ENCODE assay signal across 8 cellular contexts in genomic region chr11:67507242-67507890, GRCh38. TPM values are rescaled to one million over a fixed set of nuclear protein-coding genes. Genes with fewer than 3 reads are reported as not detected.
DNase-seq lines count a peak whose midpoint lies in the region; ATAC-seq and TF ChIP-seq lines count a peak whose summit lies in the region.

No MANE protein-coding gene starts in this region.

- TF ChIP-seq POLR2A in thyroid gland (IDR thresholded peaks at IDR 0.05): no peak

- H3K4me1 ChIP-seq in PC-9 (replicated peaks; ENCODE audit: insufficient read depth) (peaks cover 36% of the 10 kb centered on the region), thyroid gland (peaks cover 30 to 35% of the 10 kb centered on the region in 2 donors)

- no peaks in the 10 kb centered on the region for H3K9me2 ChIP-seq in PC-9 (ENCODE audit: insufficient read depth)

- peaks cover 15% of the 10 kb centered on the region for H3K36me3 Mint-ChIP-seq in activated naive CD4-positive, alpha-beta T cell treated with anti-CD3 and anti-CD28 coated beads for 36 hours (ENCODE audit: low read depth)

- peak overlapping the region; percentile 97 for H3K27ac Mint-ChIP-seq in activated naive CD4-positive, alpha-beta T cell treated with anti-CD3 and anti-CD28 coated beads for 36 hours

- H3K27me3 Mint-ChIP-seq in activated naive CD4-positive, alpha-beta T cell treated with anti-CD3 and anti-CD28 coated beads for 36 hours (ENCODE audit: low read depth): no peaks in the 10 kb centered on the region

- H3F3A ChIP-seq in PC-9 (ENCODE audit: insufficient read depth, low read depth): peaks cover 35% of the 10 kb centered on the region

- BruUV-seq in PC-9 (replicated peaks; lab: Mats Ljungman, UMichigan): TSS peak; percentile 76

- no peak for ATAC-seq in HG02610 (IDR thresholded peaks at IDR 0.05; ENCODE audit: unreplicated experiment)

- H3K36me3 ChIP-seq in PC-9 (ENCODE audit: low read depth) (no peaks in the 10 kb centered on the region), thyroid gland (peaks cover 0 to 3% of the 10 kb centered on the region in 2 donors)

- no peaks in the 10 kb centered on the region for H3K9me3 Mint-ChIP-seq in activated naive CD4-positive, alpha-beta T cell treated with anti-CD3 and anti-CD28 coated beads for 36 hours

- H3K4me1 Mint-ChIP-seq in activated naive CD4-positive, alpha-beta T cell treated with anti-CD3 and anti-CD28 coated beads for 36 hours (ENCODE audit: low read depth): peaks cover 38% of the 10 kb centered on the region

- H3K27me3 ChIP-seq in PC-9 (ENCODE audit: insufficient read depth, low read depth) (peaks cover 3% of the 10 kb centered on the region; the same call in 1 of the 2 replicates), thyroid gland (no peaks in the 10 kb centered on the region)

- H3K4me2 ChIP-seq in PC-9: peak overlapping the region; percentile 97

- DNase-seq in activated naive CD4-positive, alpha-beta T cell treated with anti-CD3 and anti-CD28 coated beads for 36 hours: no peak
- DNase-seq in activated naive CD4-positive, alpha-beta T cell treated with Interleukin-2 at 50 U/mL for 16 hours: no peak
- no peak for DNase-seq in PC-9
- DNase-seq in dermis blood vessel endothelial cell: peak; percentile 79
- DNase-seq in lung microvascular endothelial cell (ENCODE audit: low read depth in 2 of 2): peak; percentile 77 to 84
- DNase-seq in thyroid gland: peak; percentile 78 to 79
- no peak for DNase-seq in NK-92 treated with Interleukin-12 subunit alpha and Interleukin-12 subunit beta, amount 100 ng/mL, for 24 hours (lab: John Stamatoyannopoulos, UW)

- CTCF ChIA-PET in activated naive CD4-positive, alpha-beta T cell treated with anti-CD3 and anti-CD28 coated beads for 36 hours (lab: Charles Lee): interaction anchor here (1.0 to 1.5 kb wide), 3 partner anchors 39 to 106 kb away, joined by 3 to 7 read pairs (median 4); partner anchors contain the start of genes PPP1CA, PTPRCAP and TMEM134
- CTCF ChIA-PET in PC-9 (lab: Charles Lee): no interaction called here

- POLR2A ChIA-PET in PC-9 (lab: Charles Lee; ENCODE audit: unreplicated experiment): interaction anchor here (0.6 to 0.7 kb wide), 2 partner anchors 153 to 155 kb away, joined by 3 to 10 read pairs; no protein-coding TSS in a partner anchor

- 23 to 24% methylated on average over 15 to 26 of the region's 34 CpGs for WGBS in thyroid gland, 2 donors

- TF ChIP-seq CTCF in PC-9 (conservative IDR thresholded peaks at IDR 0.05) (no peak), thyroid gland (IDR thresholded peaks at IDR 0.05) (no peak)

- H2AFZ ChIP-seq in PC-9: peak overlapping the region; percentile 84

- H3K9me3 ChIP-seq in PC-9 (ENCODE audit: insufficient read depth, low read depth) (no peaks in the 10 kb centered on the region), thyroid gland (no peaks in the 10 kb centered on the region)

- H3K4me3 Mint-ChIP-seq in activated naive CD4-positive, alpha-beta T cell treated with anti-CD3 and anti-CD28 coated beads for 36 hours: peak overlapping the region; percentile 85

- intact Hi-C loops in activated naive CD4-positive, alpha-beta T cell treated with anti-CD3 and anti-CD28 coated beads for 36 hours (cut with micrococcal nuclease): loop anchor here (2.0 to 10.0 kb wide), 4 partner anchors 240 to 527 kb away; partner anchors contain the start of genes GRK2, KDM2A, NDUFS8 and TCIRG1
- intact Hi-C loops in PC-9 (cut with micrococcal nuclease; ENCODE audit: unreplicated experiment) (loop anchor here (2.0 to 5.0 kb wide), 5 partner anchors 25 to 151 kb away; partner anchors contain the start of genes AIP, CLCF1, CORO1B and PPP1CA), thyroid gland (cut with DNase I) (loop anchor here (5.0 to 10.0 kb wide), 2 partner anchors 115 to 153 kb away; partner anchors contain the start of genes POLD4 and RAD9A)

- peaks cover 31% of the 10 kb centered on the region for H3K79me2 ChIP-seq in PC-9 (ENCODE audit: low read depth)

- peak overlapping the region; percentile 66 for H3K4me3 ChIP-seq in PC-9
- H3K4me3 ChIP-seq in thyroid gland (replicated peaks in 1 of 3): peak overlapping the region; percentile 53 to 83 (median 56)

- peaks cover 3% of the 10 kb centered on the region; the same call in 1 of the 2 replicates for H4K20me1 ChIP-seq in PC-9 (ENCODE audit: insufficient read depth)

- peak overlapping the region; percentile 71 for H3K27ac ChIP-seq in PC-9
- H3K27ac ChIP-seq in thyroid gland: peak overlapping the region; percentile 93 to 99 (median 95)

RNA-seq across cellular contexts. Expression of gene CDK2AP2, which starts 0.6 kb away (rescaled TPM):
- 10 to 100 TPM; 53.7 to 55.1 TPM for total RNA-seq in activated naive CD4-positive, alpha-beta T cell treated with anti-CD3 and anti-CD28 coated beads for 36 hours
- total RNA-seq in PC-9 (2021): 80.0 and 89.3 TPM in 2 replicates
- 25.2 and 42.2 TPM in 2 replicates for total RNA-seq in dermis blood vessel endothelial cell
- total RNA-seq in lung microvascular endothelial cell: 13.1 and 19.2 TPM in 2 replicates
- 100 to 1,000 TPM in 2 of 4 donors, 10 to 100 TPM in 2; 90.0 to 240 (median 148) TPM for total RNA-seq in thyroid gland

RNA-seq across cellular contexts. Expression of gene PITPNM1, which starts 2.2 kb away (rescaled TPM):
- 100 to 1,000 TPM; 112 to 127 TPM for total RNA-seq in activated naive CD4-positive, alpha-beta T cell treated with anti-CD3 and anti-CD28 coated beads for 36 hours
- total RNA-seq in PC-9 (2021): 84.0 and 116 TPM in 2 replicates
- total RNA-seq in dermis blood vessel endothelial cell: 4.8 and 10.7 TPM in 2 replicates
- 3.6 and 5.2 TPM in 2 replicates for total RNA-seq in lung microvascular endothelial cell
- 10 to 100 TPM; 22.8 to 52.6 (median 47.2) TPM for total RNA-seq in thyroid gland

RNA-seq across cellular contexts. Expression of gene CABP2, which starts 15.9 kb away (rescaled TPM):
- not detected for total RNA-seq in activated naive CD4-positive, alpha-beta T cell treated with anti-CD3 and anti-CD28 coated beads for 36 hours
- total RNA-seq in PC-9 (2021): not detected in 2 replicates
- not detected in 2 replicates for total RNA-seq in dermis blood vessel endothelial cell
- total RNA-seq in lung microvascular endothelial cell: not detected in 2 replicates
- total RNA-seq in thyroid gland: not detected

RNA-seq across cellular contexts. Expression of gene AIP, which starts 24.5 kb away (rescaled TPM):
- total RNA-seq in activated naive CD4-positive, alpha-beta T cell treated with anti-CD3 and anti-CD28 coated beads for 36 hours: 100 to 1,000 TPM; 163 to 166 TPM
- total RNA-seq in PC-9 (2021) (95.3 and 125 TPM in 2 replicates), dermis blood vessel endothelial cell (81.0 and 124 TPM in 2 replicates), lung microvascular endothelial cell (67.1 and 112 TPM in 2 replicates), thyroid gland (100 to 1,000 TPM in 1 of 4 donors, 10 to 100 TPM in 3; 58.2 to 100 (median 83.2) TPM)

RNA-seq across cellular contexts. Expression of gene TMEM134, which starts 38.3 kb away (rescaled TPM):
- total RNA-seq in activated naive CD4-positive, alpha-beta T cell treated with anti-CD3 and anti-CD28 coated beads for 36 hours: 10 to 100 TPM; 52.6 to 56.1 TPM
- 85.7 and 125 TPM in 2 replicates for total RNA-seq in PC-9 (2021)
- 30.6 and 40.9 TPM in 2 replicates for total RNA-seq in dermis blood vessel endothelial cell
- 14.2 and 16.1 TPM in 2 replicates for total RNA-seq in lung microvascular endothelial cell
- 100 to 1,000 TPM in 1 of 4 donors, 10 to 100 TPM in 3; 69.0 to 138 (median 95.8) TPM for total RNA-seq in thyroid gland

Comparison
In these comparisons a context has a peak if more than half of its experiments do, and no peak if none do; other contexts are left out.
1. DNase-seq: peak in dermis blood vessel endothelial cell (single experiment), lung microvascular endothelial cell (2 of 2) and thyroid gland (2 of 2); none in activated naive CD4-positive, alpha-beta T cell treated with anti-CD3 and anti-CD28 coated beads for 36 hours (single experiment), activated naive CD4-positive, alpha-beta T cell treated with Interleukin-2 at 50 U/mL for 16 hours (single experiment), PC-9 (0 of 2) and NK-92 treated with Interleukin-12 subunit alpha and Interleukin-12 subunit beta, amount 100 ng/mL, for 24 hours (single experiment).